19 cellular contexts compared by ENCODE assay signal in the genomic region with DNA sequence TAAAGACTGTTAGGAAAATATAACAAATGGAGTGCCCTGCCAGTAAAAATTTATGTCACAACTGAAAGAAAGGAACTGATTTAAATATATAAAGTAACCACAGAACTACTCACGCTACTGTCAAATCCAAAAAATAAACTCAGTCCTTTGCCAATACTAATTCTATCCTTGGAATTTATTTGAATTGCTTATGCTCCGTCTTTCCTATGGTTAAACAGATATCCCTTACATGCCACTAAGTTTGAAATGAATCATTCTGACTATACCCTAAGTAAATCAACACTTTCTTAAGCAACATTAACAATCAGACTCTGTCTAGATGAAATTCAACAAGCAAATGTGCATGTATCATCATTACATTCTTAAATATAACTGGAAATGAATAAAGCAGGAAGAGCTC. TPM values are rescaled to one million over a fixed set of nuclear protein-coding genes. Genes with fewer than 3 reads are reported as not detected.
DNase-seq lines count a peak whose midpoint lies in the region; ATAC-seq, FAIRE-seq and TF ChIP-seq lines count a peak whose summit lies in the region.
"Had no signal": no experiment of that assay in that cellular context is flagged by ENCODE, and none has a peak within 500 bp of the region (broad histone marks: within the 10 kb centered on the region; RNA-seq: fewer than 3 reads in every experiment).

No MANE protein-coding gene starts in this region.

- peak; percentile 19 to 62; a peak in 3 of 6 replicates for ATAC-seq in A549
- ATAC-seq in left lung = no peak
- ATAC-seq: GM12878, natural killer cell, right cardiac atrium had no signal

- H3K27ac ChIP-seq in A549 (no peak overlapping the region), SK-N-MC (peak overlapping the region; percentile 43), esophagus squamous epithelium (peak overlapping the region in 3 of 4 donors; percentile 23 to 50 (median 24)), thyroid gland (no peak overlapping the region), left lung (no peak overlapping the region)

- TF ChIP-seq EP300 in A549 (IDR thresholded peaks at IDR 0.05) = no peak

- peak; percentile 63 for FAIRE-seq in A549 (lab: Jason Lieb, UNC)
- FAIRE-seq: endothelial cell of umbilical vein, GM12878, HepG2 had no signal

- H3K27me3 ChIP-seq in esophagus squamous epithelium = no peaks in the 10 kb centered on the region
- H3K27me3 ChIP-seq in thyroid gland = no peaks in the 10 kb centered on the region
- no peaks in the 10 kb centered on the region for H3K27me3 ChIP-seq in left lung

- H3K9me3 ChIP-seq in A549 = no peaks in the 10 kb centered on the region
- no peaks in the 10 kb centered on the region for H3K9me3 ChIP-seq in SK-N-MC (ENCODE audit: low read depth, low read length)
- no peaks in the 10 kb centered on the region for H3K9me3 ChIP-seq in esophagus squamous epithelium
- no peaks in the 10 kb centered on the region for H3K9me3 ChIP-seq in thyroid gland
- no peaks in the 10 kb centered on the region for H3K9me3 ChIP-seq in left lung

- no peak overlapping the region for H3K9ac ChIP-seq in SK-N-MC (ENCODE audit: insufficient read length)

- TF ChIP-seq POLR2A in A549 (IDR thresholded peaks at IDR 0.05; ENCODE audit: low read length) = no peak
- no peak for TF ChIP-seq POLR2A in esophagus squamous epithelium (IDR thresholded peaks at IDR 0.05)
- no peak for TF ChIP-seq POLR2A in thyroid gland (IDR thresholded peaks at IDR 0.05)

- H3K36me3 ChIP-seq in SK-N-MC (ENCODE audit: insufficient read depth, low read length) (peaks cover 7% of the 10 kb centered on the region; the same call in 1 of the 2 replicates), esophagus squamous epithelium (peaks cover 0 to 10% (median 0%) of the 10 kb centered on the region in 3 donors), thyroid gland (no peaks in the 10 kb centered on the region), left lung (peaks cover 0 to 9% of the 10 kb centered on the region in 2 donors)

- DNase-seq in A549 (ENCODE audit: low read depth in 1 of 2, low spot score in 1 of 2) = no peak
- peak; percentile 71 for DNase-seq in ELR (ENCODE audit: low read depth)
- no peak for DNase-seq in SK-N-MC (ENCODE audit: low read depth, low spot score)
- no peak for DNase-seq in esophagus squamous epithelium (lab: John Stamatoyannopoulos, UW)
- DNase-seq in thyroid gland = no peak
- DNase-seq in UCSD-AML1 (lab: John Stamatoyannopoulos, UW; ENCODE audit: unreplicated experiment) = no peak
- no peak for DNase-seq in left lung
- DNase-seq in NCI-H1694 treated with DMSO at 0.1 percent for 48 hours (lab: John Stamatoyannopoulos, UW) = no peak
- DNase-seq: activated CD4-positive, alpha-beta T cell treated with anti-CD3 and anti-CD28 coated beads for 48 hours; activated gamma-delta T cell treated with Interleukin-2 at 50 U/mL for 16 hours; DND-41; natural killer cell; NCI-H1092 treated with DMSO at 0.1 percent for 48 hours; right cardiac atrium; stimulated activated CD4-positive, alpha-beta T cell treated with anti-CD3 and anti-CD28 coated beads, Interleukin-4, amount 100 ng/mL, for 1 hour; SW 1271 had no signal

- H3K4me3 ChIP-seq in A549 (no peak overlapping the region), SK-N-MC (peak overlapping the region; percentile 23), esophagus squamous epithelium (no peak overlapping the region), thyroid gland (replicated peaks in 1 of 3) (no peak overlapping the region), left lung (no peak overlapping the region)
- H3K4me3 ChIP-seq: GM12878 had no signal

- CTCF ChIA-PET in A549 (lab: Yijun Ruan, JAX) = interaction anchor here (1.1 to 3.6 kb wide), 2 partner anchors 10 to 11 kb away, joined by 4 to 17 read pairs; no protein-coding TSS in a partner anchor

- intact Hi-C loops in esophagus squamous epithelium (cut with DNase I) = no loop called here
- intact Hi-C loops in thyroid gland (cut with DNase I) = no loop called here
- intact Hi-C loops in left lung (cut with DNase I) = no loop called here

- no peak for TF ChIP-seq RAD21 in A549 (conservative IDR thresholded peaks at IDR 0.05 in 1 of 2, IDR thresholded peaks at IDR 0.05 in 1 of 2)

- TF ChIP-seq CTCF in A549 (IDR thresholded peaks at IDR 0.05) = no peak
- TF ChIP-seq CTCF in esophagus squamous epithelium (IDR thresholded peaks at IDR 0.05) = no peak
- no peak for TF ChIP-seq CTCF in thyroid gland (IDR thresholded peaks at IDR 0.05)
- TF ChIP-seq CTCF in left lung (IDR thresholded peaks at IDR 0.05) = no peak

- POLR2A ChIA-PET in A549 (lab: Yijun Ruan, JAX) = no interaction called here

- H3K4me2 ChIP-seq in A549 = peak overlapping the region; percentile 48

- 15% methylated on average over 2 of the region's 2 CpGs for WGBS in A549 (ENCODE audit: missing lambda C conversion rate)
- 30 to 37% methylated on average over 2 of the region's 2 CpGs for WGBS in esophagus squamous epithelium, 2 donors
- 80 to 83% methylated on average over 2 of the region's 2 CpGs for WGBS in thyroid gland, 2 donors

- H3K4me1 ChIP-seq in A549 = peaks cover 73% of the 10 kb centered on the region
- H3K4me1 ChIP-seq in esophagus squamous epithelium = peaks cover 0 to 68% (median 4%) of the 10 kb centered on the region in 3 donors
- H3K4me1 ChIP-seq in thyroid gland = peaks cover 12 to 18% of the 10 kb centered on the region in 2 donors
- H3K4me1 ChIP-seq in left lung = peaks cover 6 to 82% of the 10 kb centered on the region in 2 donors

TF ChIP-seq in A549, 52 proteins besides CTCF, POLR2A, EP300 and RAD21:
- TF ChIP-seq CEBPB (IDR thresholded peaks at IDR 0.05) (peak in 1 of 2 experiments; percentile 62; a peak in 1 of 4 replicates), FOSL2 (IDR thresholded peaks at IDR 0.05) (no peak), FOSL2 (CRISPR knock-in tag; IDR thresholded peaks at IDR 0.05) (peak; percentile 72), JUNB (IDR thresholded peaks at IDR 0.05) (0 out of 2 replicates have a peak, but pooled peaks have one; percentile 45), CBX2 (IDR thresholded peaks at IDR 0.05; ENCODE audit: borderline replicate concordance, low read depth) (no peak), ZFP36 (IDR thresholded peaks at IDR 0.05; ENCODE audit: borderline replicate concordance, partially characterized antibody) (peak; percentile 4)

RNA-seq across cellular contexts. Expression of a gene that starts 9.8 kb away (rescaled TPM):
- polyA plus RNA-seq in A549 (2011; rRNA removed) (67.5 and 73.8 TPM in 2 replicates), A549 (2017; fragmentation: RNase III; extraction: RNeasy Plus Mini Kit Qiagen cat#74134 plus additional on column Dnase treatment) (36.5 to 39.3 TPM (median 39.0 TPM) in 3 replicates)
- polyA plus RNA-seq in A549 (2012; cell fraction: cytosol; rRNA removed) = 17.6 and 19.7 TPM in 2 replicates
- 12.3 and 14.5 TPM in 2 replicates for polyA plus RNA-seq in A549 (2012; cell fraction: nucleus; rRNA removed)
- 21.4 and 24.9 TPM in 2 replicates for polyA minus RNA-seq in A549 (2011; rRNA and poly(A)+ RNA removed)
- total RNA-seq in esophagus squamous epithelium (10 to 100 TPM; 11.9 to 38.1 (median 20.0) TPM), thyroid gland (10 to 100 TPM; 60.1 to 85.1 (median 64.3) TPM), left lung (10 to 100 TPM; 44.2 to 51.6 TPM)

Comparison
In these comparisons a context has a peak if more than half of its experiments do, and no peak if none do; other contexts are left out.
1. H3K27ac ChIP-seq: peak in SK-N-MC (single experiment) and esophagus squamous epithelium (3 of 4); none in A549 (0 of 2), thyroid gland (0 of 3) and left lung (0 of 2).